ENCODE assay signal across 8 cellular contexts in genomic region chr5:154191467-154192261, GRCh38. TPM values are rescaled to one million over a fixed set of nuclear protein-coding genes. Genes with fewer than 3 reads are reported as not detected.
DNase-seq lines count a peak whose midpoint lies in the region; ATAC-seq and TF ChIP-seq lines count a peak whose summit lies in the region.

No MANE protein-coding gene starts in this region.

- DNase-seq in heart left ventricle (peak in 1 of 5 donors; percentile 35), Right ventricle myocardium superior (no peak), immature natural killer cell (peak in 1 of 3 donors; percentile 10), substantia nigra (lab: John Stamatoyannopoulos, UW) (peak in 7 of 49 donors; percentile 15 to 41 (median 19))
- no peak for DNase-seq in activated naive CD4-positive, alpha-beta T cell treated with anti-CD3 and anti-CD28 coated beads, Interleukin-2, amount 50 U/mL, for 72 hours (ENCODE audit: low spot score in 2 of 2)

- TF ChIP-seq POLR2A in heart left ventricle (IDR thresholded peaks at IDR 0.05), result no peak

- H3K4me3 Mint-ChIP-seq in immature natural killer cell, result peak overlapping the region; percentile 90 to 98 (median 96)

- intact Hi-C loops in heart left ventricle (cut with DNase I), result loop anchor here in 5 of 10 donors (2.0 to 10.0 kb wide), 6 partner anchors 73 to 216 kb away; no protein-coding TSS in a partner anchor
- intact Hi-C loops in Right ventricle myocardium superior (cut with DNase I), result no loop called here

- H3K27ac ChIP-seq in heart left ventricle (peak overlapping the region in 4 of 12 donors; percentile 3 to 71 (median 33)), substantia nigra (ENCODE audit: low read depth, low read length, poor library complexity, severe bottlenecking) (peak overlapping the region; percentile 71)

- H3K4me3 ChIP-seq in heart left ventricle, result peak overlapping the region in 10 of 12 donors; percentile 62 to 99 (median 86)

- peaks cover 3 to 43% of the 10 kb centered on the region in 2 donors for H3K36me3 Mint-ChIP-seq in activated naive CD4-positive, alpha-beta T cell treated with anti-CD3 and anti-CD28 coated beads, Interleukin-2, amount 50 U/mL, for 72 hours
- peaks cover 0 to 9% (median 0%) of the 10 kb centered on the region in 3 donors for H3K36me3 Mint-ChIP-seq in immature natural killer cell

- H3K4me1 Mint-ChIP-seq in immature natural killer cell, result peaks cover 43 to 69% of the 10 kb centered on the region in 2 donors

- peak in 1 of 12 donors; percentile 9 for TF ChIP-seq CTCF in heart left ventricle (IDR thresholded peaks at IDR 0.05)

- H3K4me1 ChIP-seq in heart left ventricle, result peaks cover 0 to 49% (median 25%) of the 10 kb centered on the region in 12 donors

- H3K9me3 ChIP-seq in heart left ventricle, result no peaks in the 10 kb centered on the region

- WGBS in heart left ventricle, 4 donors, result 28 to 37% (median 36%) methylated on average over 10 of the region's 10 CpGs

- no peaks in the 10 kb centered on the region for H3K9me3 Mint-ChIP-seq in activated naive CD4-positive, alpha-beta T cell treated with anti-CD3 and anti-CD28 coated beads, Interleukin-2, amount 50 U/mL, for 72 hours
- H3K9me3 Mint-ChIP-seq in immature natural killer cell, result no peaks in the 10 kb centered on the region

- peaks cover 0 to 9% (median 0%) of the 10 kb centered on the region in 9 donors for H3K36me3 ChIP-seq in heart left ventricle

- ATAC-seq in heart left ventricle (no peak), Right ventricle myocardium superior (ENCODE audit: poor library complexity) (no peak), GM19328 (IDR thresholded peaks at IDR 0.05; ENCODE audit: unreplicated experiment) (no peak), HG02588 (IDR thresholded peaks at IDR 0.05; ENCODE audit: unreplicated experiment) (no peak), HG03025 (IDR thresholded peaks at IDR 0.05; ENCODE audit: low FRiP score, unreplicated experiment) (no peak)
- no peak for ATAC-seq in activated naive CD4-positive, alpha-beta T cell treated with anti-CD3 and anti-CD28 coated beads, Interleukin-2, amount 50 U/mL, for 72 hours

- H3K27ac Mint-ChIP-seq in activated naive CD4-positive, alpha-beta T cell treated with anti-CD3 and anti-CD28 coated beads, Interleukin-2, amount 50 U/mL, for 72 hours, result peak overlapping the region; percentile 86 to 99
- H3K27ac Mint-ChIP-seq in immature natural killer cell, result peak overlapping the region; percentile 78 to 99 (median 91)

- peaks cover 2 to 13% (median 5%) of the 10 kb centered on the region in 3 donors for H3K27me3 Mint-ChIP-seq in immature natural killer cell (ENCODE audit: low read depth in 3 of 3)

- H3K27me3 ChIP-seq in heart left ventricle, result no peaks in the 10 kb centered on the region

RNA-seq across cellular contexts. Expression of gene GALNT10, which starts 1.1 kb away (rescaled TPM):
- total RNA-seq in heart left ventricle (10 to 100 TPM; 10.6 to 20.7 (median 14.6) TPM), Right ventricle myocardium superior (12.3 TPM)
- polyA plus RNA-seq in heart left ventricle (10 to 100 TPM in 1 of 2 donors, 1 to 10 TPM in 1; 2.7 to 12.3 TPM), immature natural killer cell (10 to 100 TPM; 10.4 to 42.8 (median 24.7) TPM)
- total RNA-seq in activated naive CD4-positive, alpha-beta T cell treated with anti-CD3 and anti-CD28 coated beads, Interleukin-2, amount 50 U/mL, for 72 hours, result 10 to 100 TPM; 22.9 to 66.2 TPM
